Comparison of ENCODE assay signal across 8 cellular contexts in genomic region chr16:85899444-85899843, GRCh38. TPM values are rescaled to one million over a fixed set of nuclear protein-coding genes. Genes with fewer than 3 reads are reported as not detected.
DNase-seq lines count a peak whose midpoint lies in the region; ATAC-seq and TF ChIP-seq lines count a peak whose summit lies in the region.

No MANE protein-coding gene starts in this region.

- H3K27ac ChIP-seq in liver (ENCODE audit: low read depth in 1 of 2, low read length in 2 of 2), result peak overlapping the region; percentile 77 to 82
- peak overlapping the region; percentile 36 for H3K27ac ChIP-seq in suprapubic skin

- H3K4me1 Mint-ChIP-seq in activated CD8-positive, alpha-beta memory T cell treated with anti-CD3 and anti-CD28 coated beads, Interleukin-2, amount 10 ng/mL, durations not matched to agents 7 days and 5 days, result peaks cover 48% of the 10 kb centered on the region
- peaks cover 33% of the 10 kb centered on the region for H3K4me1 Mint-ChIP-seq in activated T-helper 17 cell treated with anti-CD3 and anti-CD28 coated beads, Interleukin-2, amount 50 U/mL, for 72 hours

- TF ChIP-seq CTCF in liver (IDR thresholded peaks at IDR 0.05; ENCODE audit: low read depth, low read length, missing input control) (no peak), suprapubic skin (IDR thresholded peaks at IDR 0.05) (no peak)

- H3K27me3 ChIP-seq in liver (ENCODE audit: control insufficient read depth in 4 of 4, insufficient read depth in 4 of 4, low read length in 3 of 4), result no peaks in the 10 kb centered on the region
- peaks cover 90% of the 10 kb centered on the region for H3K27me3 ChIP-seq in suprapubic skin

- peak overlapping the region; percentile 70 to 94 for H3K9ac ChIP-seq in liver (ENCODE audit: low read depth in 1 of 2, low read length in 2 of 2)

- H3K27me3 Mint-ChIP-seq in activated CD8-positive, alpha-beta memory T cell treated with anti-CD3 and anti-CD28 coated beads, Interleukin-2, amount 10 ng/mL, durations not matched to agents 7 days and 5 days, result peaks cover 57% of the 10 kb centered on the region
- H3K27me3 Mint-ChIP-seq in activated T-helper 17 cell treated with anti-CD3 and anti-CD28 coated beads, Interleukin-2, amount 50 U/mL, for 72 hours, result peaks cover 39% of the 10 kb centered on the region

- peaks cover 11 to 32% (median 22%) of the 10 kb centered on the region in 4 donors for H3K4me1 ChIP-seq in liver (ENCODE audit: control insufficient read depth in 4 of 4, insufficient read depth in 4 of 4, low read length in 3 of 4)
- H3K4me1 ChIP-seq in suprapubic skin, result peaks cover 13% of the 10 kb centered on the region

- no peak for TF ChIP-seq RAD21 in liver (IDR thresholded peaks at IDR 0.05)

- 11% methylated on average over 7 of the region's 7 CpGs for WGBS in liver
- 47% methylated on average over 7 of the region's 7 CpGs for WGBS in suprapubic skin

- H3K36me3 Mint-ChIP-seq in activated CD8-positive, alpha-beta memory T cell treated with anti-CD3 and anti-CD28 coated beads, Interleukin-2, amount 10 ng/mL, durations not matched to agents 7 days and 5 days, result peaks cover 9% of the 10 kb centered on the region
- H3K36me3 Mint-ChIP-seq in activated T-helper 17 cell treated with anti-CD3 and anti-CD28 coated beads, Interleukin-2, amount 50 U/mL, for 72 hours (ENCODE audit: low read depth), result peaks cover 46% of the 10 kb centered on the region

- H3K9me3 ChIP-seq in liver (ENCODE audit: control insufficient read depth in 4 of 4, low read length in 3 of 4) (no peaks in the 10 kb centered on the region), suprapubic skin (no peaks in the 10 kb centered on the region)

- peak overlapping the region; percentile 70 for H3K4me3 Mint-ChIP-seq in activated CD8-positive, alpha-beta memory T cell treated with anti-CD3 and anti-CD28 coated beads, Interleukin-2, amount 10 ng/mL, durations not matched to agents 7 days and 5 days
- peak overlapping the region; percentile 87 for H3K4me3 Mint-ChIP-seq in activated T-helper 17 cell treated with anti-CD3 and anti-CD28 coated beads, Interleukin-2, amount 50 U/mL, for 72 hours

- no peak for DNase-seq in activated CD8-positive, alpha-beta memory T cell treated with anti-CD3 and anti-CD28 coated beads, Interleukin-2, amount 10 ng/mL, durations not matched to agents 7 days and 5 days
- DNase-seq in activated CD8-positive, alpha-beta memory T cell treated with anti-CD3 and anti-CD28 coated beads for 24 hours, result no peak
- DNase-seq in suprapubic skin (ENCODE audit: low spot score in 2 of 2) (no peak), NCI-H1436 treated with DMSO at 0.1 percent for 48 hours (lab: John Stamatoyannopoulos, UW) (no peak), NCI-H1930 (lab: John Stamatoyannopoulos, UW) (no peak)

- TF ChIP-seq EP300 in suprapubic skin (IDR thresholded peaks at IDR 0.05), result no peak

- no peak for ATAC-seq in activated CD8-positive, alpha-beta memory T cell treated with anti-CD3 and anti-CD28 coated beads, Interleukin-2, amount 10 ng/mL, durations not matched to agents 7 days and 5 days
- no peak for ATAC-seq in activated T-helper 17 cell treated with anti-CD3 and anti-CD28 coated beads, Interleukin-2, amount 50 U/mL, for 72 hours (replicated peaks)
- ATAC-seq in HG03571 (IDR thresholded peaks at IDR 0.05; ENCODE audit: unreplicated experiment), result no peak

- CTCF ChIA-PET in activated CD8-positive, alpha-beta memory T cell treated with anti-CD3 and anti-CD28 coated beads, Interleukin-2, amount 10 ng/mL, durations not matched to agents 7 days and 5 days (lab: Charles Lee), result interaction anchor here (0.8 to 2.3 kb wide), 5 partner anchors 17 to 89 kb away, joined by 3 to 28 read pairs (median 3); no protein-coding TSS in a partner anchor

- H3K9me3 Mint-ChIP-seq in activated CD8-positive, alpha-beta memory T cell treated with anti-CD3 and anti-CD28 coated beads, Interleukin-2, amount 10 ng/mL, durations not matched to agents 7 days and 5 days (ENCODE audit: low read depth), result no peaks in the 10 kb centered on the region
- no peaks in the 10 kb centered on the region for H3K9me3 Mint-ChIP-seq in activated T-helper 17 cell treated with anti-CD3 and anti-CD28 coated beads, Interleukin-2, amount 50 U/mL, for 72 hours

- TF ChIP-seq POLR2A in suprapubic skin (IDR thresholded peaks at IDR 0.05), result no peak

- H3K36me3 ChIP-seq in liver (ENCODE audit: control insufficient read depth in 4 of 4, insufficient read depth in 3 of 4, low read depth in 1 of 4, low read length in 3 of 4) (peaks cover 0 to 11% (median 6%) of the 10 kb centered on the region in 4 donors), suprapubic skin (no peaks in the 10 kb centered on the region)

- H3K4me3 ChIP-seq in liver (ENCODE audit: low read depth in 1 of 3, low read length in 3 of 3) (peak overlapping the region; percentile 70 to 91 (median 84)), suprapubic skin (peak overlapping the region; percentile 54)

- peak overlapping the region; percentile 41 for H3K27ac Mint-ChIP-seq in activated CD8-positive, alpha-beta memory T cell treated with anti-CD3 and anti-CD28 coated beads, Interleukin-2, amount 10 ng/mL, durations not matched to agents 7 days and 5 days
- H3K27ac Mint-ChIP-seq in activated T-helper 17 cell treated with anti-CD3 and anti-CD28 coated beads, Interleukin-2, amount 50 U/mL, for 72 hours, result no peak overlapping the region

TF ChIP-seq in liver, 16 proteins besides CTCF, POLR2A, EP300 and RAD21:
- TF ChIP-seq HNF4A (conservative IDR thresholded peaks at IDR 0.05) (no peak), RXRA (IDR thresholded peaks at IDR 0.05) (no peak), EGR1 (IDR thresholded peaks at IDR 0.05; ENCODE audit: low read depth in 2 of 2) (no peak), FOXA1 (IDR thresholded peaks at IDR 0.05) (no peak), NR2F2 (IDR thresholded peaks at IDR 0.05) (no peak), SP1 (IDR thresholded peaks at IDR 0.05) (no peak), HNF4G (IDR thresholded peaks at IDR 0.05) (no peak), YY1 (IDR thresholded peaks at IDR 0.05) (no peak), JUND (IDR thresholded peaks at IDR 0.05) (no peak), REST (IDR thresholded peaks at IDR 0.05) (no peak), TAF1 (conservative IDR thresholded peaks at IDR 0.05) (no peak), GABPA (IDR thresholded peaks at IDR 0.05 in 1 of 2, conservative IDR thresholded peaks at IDR 0.05 in 1 of 2) (no peak), FOXA2 (IDR thresholded peaks at IDR 0.05) (no peak)
- TF ChIP-seq, protein P1, sequence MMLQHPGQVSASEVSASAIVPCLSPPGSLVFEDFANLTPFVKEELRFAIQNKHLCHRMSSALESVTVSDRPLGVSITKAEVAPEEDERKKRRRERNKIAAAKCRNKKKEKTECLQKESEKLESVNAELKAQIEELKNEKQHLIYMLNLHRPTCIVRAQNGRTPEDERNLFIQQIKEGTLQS (IDR thresholded peaks at IDR 0.05), result no peak
- TF ChIP-seq, protein P2, sequence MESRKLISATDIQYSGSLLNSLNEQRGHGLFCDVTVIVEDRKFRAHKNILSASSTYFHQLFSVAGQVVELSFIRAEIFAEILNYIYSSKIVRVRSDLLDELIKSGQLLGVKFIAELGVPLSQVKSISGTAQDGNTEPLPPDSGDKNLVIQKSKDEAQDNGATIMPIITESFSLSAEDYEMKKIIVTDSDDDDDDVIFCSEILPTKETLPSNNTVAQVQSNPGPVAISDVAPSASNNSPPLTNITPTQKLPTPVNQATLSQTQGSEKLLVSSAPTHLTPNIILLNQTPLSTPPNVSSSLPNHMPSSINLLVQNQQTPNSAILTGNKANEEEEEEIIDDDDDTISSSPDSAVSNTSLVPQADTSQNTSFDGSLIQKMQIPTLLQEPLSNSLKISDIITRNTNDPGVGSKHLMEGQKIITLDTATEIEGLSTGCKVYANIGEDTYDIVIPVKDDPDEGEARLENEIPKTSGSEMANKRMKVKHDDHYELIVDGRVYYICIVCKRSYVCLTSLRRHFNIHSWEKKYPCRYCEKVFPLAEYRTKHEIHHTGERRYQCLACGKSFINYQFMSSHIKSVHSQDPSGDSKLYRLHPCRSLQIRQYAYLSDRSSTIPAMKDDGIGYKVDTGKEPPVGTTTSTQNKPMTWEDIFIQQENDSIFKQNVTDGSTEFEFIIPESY (IDR thresholded peaks at IDR 0.05), result no peak

RNA-seq across cellular contexts. Expression of gene IRF8, which starts 0.5 kb away (rescaled TPM):
- 10 to 100 TPM in 1 of 2 experiments, 1 to 10 TPM in 1; 8.4 to 11.1 TPM for total RNA-seq in activated CD8-positive, alpha-beta memory T cell treated with anti-CD3 and anti-CD28 coated beads, Interleukin-2, amount 10 ng/mL, durations not matched to agents 7 days and 5 days
- total RNA-seq in activated T-helper 17 cell treated with anti-CD3 and anti-CD28 coated beads, Interleukin-2, amount 50 U/mL, for 72 hours, result 10 to 100 TPM in 1 of 2 donors, 1 to 10 TPM in 1; 6.3 to 12.1 TPM
- 10 to 100 TPM; 17.1 to 25.8 TPM for total RNA-seq in liver
- polyA plus RNA-seq in liver, result 1 to 10 TPM; 5.1 to 7.6 TPM
- 10 to 100 TPM in 1 of 4 donors, 1 to 10 TPM in 3; 3.5 to 13.3 (median 5.7) TPM for total RNA-seq in suprapubic skin
